In the genomic region with DNA sequence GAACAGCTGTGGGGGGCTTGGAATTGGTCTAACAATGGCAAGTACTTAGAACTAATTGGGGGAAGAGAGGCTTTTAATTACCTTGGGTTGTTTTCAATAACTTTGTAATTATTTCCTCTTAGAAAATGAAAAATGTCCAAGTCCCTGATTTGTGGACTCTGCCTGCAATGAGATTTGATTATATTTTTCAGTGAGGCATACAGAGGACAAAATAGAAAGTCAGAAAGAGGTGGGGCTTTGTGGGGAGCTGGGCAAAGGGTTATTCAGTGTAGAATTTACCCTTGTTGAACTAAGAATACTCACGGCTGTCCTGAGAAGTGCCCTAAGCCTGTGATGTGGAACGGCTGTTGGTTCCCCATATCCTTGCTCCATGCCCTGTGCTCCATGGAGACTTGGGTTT, we compare ENCODE assay signal across 1 cellular context.
TF ChIP-seq lines count a peak whose summit lies in the region.

No MANE protein-coding gene starts in this region.

TF ChIP-seq in GM23338, 12 proteins besides CTCF, POLR2A, EP300 and RAD21 (continued from another document):
- TF ChIP-seq, protein P1, sequence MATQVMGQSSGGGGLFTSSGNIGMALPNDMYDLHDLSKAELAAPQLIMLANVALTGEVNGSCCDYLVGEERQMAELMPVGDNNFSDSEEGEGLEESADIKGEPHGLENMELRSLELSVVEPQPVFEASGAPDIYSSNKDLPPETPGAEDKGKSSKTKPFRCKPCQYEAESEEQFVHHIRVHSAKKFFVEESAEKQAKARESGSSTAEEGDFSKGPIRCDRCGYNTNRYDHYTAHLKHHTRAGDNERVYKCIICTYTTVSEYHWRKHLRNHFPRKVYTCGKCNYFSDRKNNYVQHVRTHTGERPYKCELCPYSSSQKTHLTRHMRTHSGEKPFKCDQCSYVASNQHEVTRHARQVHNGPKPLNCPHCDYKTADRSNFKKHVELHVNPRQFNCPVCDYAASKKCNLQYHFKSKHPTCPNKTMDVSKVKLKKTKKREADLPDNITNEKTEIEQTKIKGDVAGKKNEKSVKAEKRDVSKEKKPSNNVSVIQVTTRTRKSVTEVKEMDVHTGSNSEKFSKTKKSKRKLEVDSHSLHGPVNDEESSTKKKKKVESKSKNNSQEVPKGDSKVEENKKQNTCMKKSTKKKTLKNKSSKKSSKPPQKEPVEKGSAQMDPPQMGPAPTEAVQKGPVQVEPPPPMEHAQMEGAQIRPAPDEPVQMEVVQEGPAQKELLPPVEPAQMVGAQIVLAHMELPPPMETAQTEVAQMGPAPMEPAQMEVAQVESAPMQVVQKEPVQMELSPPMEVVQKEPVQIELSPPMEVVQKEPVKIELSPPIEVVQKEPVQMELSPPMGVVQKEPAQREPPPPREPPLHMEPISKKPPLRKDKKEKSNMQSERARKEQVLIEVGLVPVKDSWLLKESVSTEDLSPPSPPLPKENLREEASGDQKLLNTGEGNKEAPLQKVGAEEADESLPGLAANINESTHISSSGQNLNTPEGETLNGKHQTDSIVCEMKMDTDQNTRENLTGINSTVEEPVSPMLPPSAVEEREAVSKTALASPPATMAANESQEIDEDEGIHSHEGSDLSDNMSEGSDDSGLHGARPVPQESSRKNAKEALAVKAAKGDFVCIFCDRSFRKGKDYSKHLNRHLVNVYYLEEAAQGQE (IDR thresholded peaks at IDR 0.05; ENCODE audit: unreplicated experiment), result no peak
